ENCODE assay signal across 29 cellular contexts in the genomic region with DNA sequence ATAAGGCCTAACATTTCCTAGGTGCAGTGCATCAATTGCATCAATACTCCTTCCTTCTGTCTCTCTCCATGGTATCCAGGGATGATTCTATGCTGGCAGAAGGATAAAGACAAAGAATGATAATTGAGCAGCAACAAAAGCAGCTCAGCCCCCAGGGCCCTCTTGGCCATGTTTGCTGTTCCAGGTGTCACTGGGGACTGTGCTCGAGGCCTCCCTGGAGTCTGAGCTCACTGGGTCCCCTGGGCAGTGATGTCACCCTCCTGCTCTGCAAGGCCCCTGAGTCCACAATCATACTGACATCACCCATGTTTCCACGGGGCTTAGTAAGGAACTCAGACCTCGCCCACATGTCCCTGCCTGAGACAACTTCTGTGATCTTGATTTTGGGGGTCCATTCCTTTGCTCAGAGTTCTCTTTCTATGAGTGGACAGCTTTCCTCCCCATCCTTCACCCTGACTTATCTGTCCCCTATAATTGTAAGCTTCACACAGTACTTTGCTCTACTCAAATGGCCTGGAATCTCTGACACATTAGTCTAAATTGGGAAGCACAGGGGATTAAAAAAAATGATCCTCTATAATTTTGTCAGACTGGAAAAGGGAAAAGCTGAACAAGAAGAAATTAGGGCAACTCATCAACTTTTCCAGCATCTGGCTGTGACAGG. TPM values are rescaled to one million over a fixed set of nuclear protein-coding genes. Genes with fewer than 3 reads are reported as not detected.
DNase-seq lines count a peak whose midpoint lies in the region; ATAC-seq and TF ChIP-seq lines count a peak whose summit lies in the region.
"Had no signal": no experiment of that assay in that cellular context is flagged by ENCODE, and none has a peak within 500 bp of the region (broad histone marks: within the 10 kb centered on the region; RNA-seq: fewer than 3 reads in every experiment).

No MANE protein-coding gene starts in this region.

- no peak overlapping the region for H3K18ac ChIP-seq in neuronal stem cell (ENCODE audit: low read length)

- no peaks in the 10 kb centered on the region for H3K9me2 ChIP-seq in hepatocyte (replicated peaks; ENCODE audit: insufficient read depth)

- H3K27me3 ChIP-seq in hepatocyte, result no peaks in the 10 kb centered on the region
- no peaks in the 10 kb centered on the region for H3K27me3 ChIP-seq in neuronal stem cell (ENCODE audit: control insufficient read depth in 3 of 3, insufficient read depth in 3 of 3, low read depth in 1 of 3, low read length in 3 of 3)
- H3K27me3 ChIP-seq: BLaER1, heart left ventricle, MG63, thyroid gland had no signal

- H3K79me1 ChIP-seq in neuronal stem cell (ENCODE audit: low read depth, low read length), result no peaks in the 10 kb centered on the region

- H3K4me3 ChIP-seq in hepatocyte (no peak overlapping the region), lower leg skin (ENCODE audit: low read depth, poor library complexity, severe bottlenecking) (no peak overlapping the region), neuronal stem cell (ENCODE audit: low read length in 2 of 2) (no peak overlapping the region)
- H3K4me3 ChIP-seq: BLaER1, heart left ventricle, MG63, PC-9, psoas muscle, sigmoid colon, thyroid gland had no signal

- H3K4ac ChIP-seq in neuronal stem cell (ENCODE audit: low read length), result no peak overlapping the region

- no peak for TF ChIP-seq CTCF in hepatocyte (IDR thresholded peaks at IDR 0.05; ENCODE audit: poor library complexity)
- TF ChIP-seq CTCF in lower leg skin (IDR thresholded peaks at IDR 0.05), result no peak

- H2AK5ac ChIP-seq in neuronal stem cell (ENCODE audit: low read depth, low read length), result no peak overlapping the region

- H3K14ac ChIP-seq in neuronal stem cell (ENCODE audit: low read length), result no peak overlapping the region

- no peaks in the 10 kb centered on the region for H4K20me1 ChIP-seq in hepatocyte (ENCODE audit: insufficient read depth, poor library complexity, severe bottlenecking)
- H4K20me1 ChIP-seq: BLaER1 had no signal

- DNase-seq in COLO668 (lab: John Stamatoyannopoulos, UW; ENCODE audit: unreplicated experiment), result peak; percentile 33
- DNase-seq in DMS153 treated with DMSO at 0.1 percent for 48 hours (lab: John Stamatoyannopoulos, UW; ENCODE audit: unreplicated experiment), result peak; percentile 11
- DNase-seq in NCI-H345 (lab: John Stamatoyannopoulos, UW), result peak; percentile 83
- DNase-seq in hepatocyte (ENCODE audit: low spot score), result peak; percentile 53
- DNase-seq in lower leg skin (ENCODE audit: low spot score in 2 of 2), result no peak
- DNase-seq in neuronal stem cell (ENCODE audit: low spot score), result no peak
- DNase-seq: activated CD4-positive, alpha-beta T cell treated with anti-CD3 and anti-CD28 coated beads, Interleukin-2, amount 50 U/mL, for 4 hours; activated naive CD4-positive, alpha-beta T cell treated with Interleukin-2 at 50 U/mL for 16 hours; activated T-cell treated with anti-CD3 and anti-CD28 coated beads, Interleukin-2, amount 50 U/mL, for 72 hours; central memory CD4-positive, alpha-beta T cell; effector memory CD8-positive, alpha-beta T cell; H7; heart left ventricle; kidney; MG63; naive B cell; NCI-H1105; NCI-H2171 treated with DMSO at 0.1 percent for 48 hours; NCI-H524; PC-9; psoas muscle; sigmoid colon; stimulated activated CD4-positive, alpha-beta T cell treated with anti-CD3 and anti-CD28 coated beads, Interleukin-4, amount 100 ng/mL, for 1 hour; T-helper 17 cell; thyroid gland had no signal

- H3K4me2 ChIP-seq in hepatocyte (no peak overlapping the region), neuronal stem cell (ENCODE audit: insufficient read depth, low read length, poor library complexity, severe bottlenecking) (no peak overlapping the region)
- H3K4me2 ChIP-seq: BLaER1, KMS-11, PC-9 had no signal

- no peak overlapping the region for H4K91ac ChIP-seq in neuronal stem cell (ENCODE audit: low read depth, low read length, poor library complexity)

- no peak overlapping the region for H2BK12ac ChIP-seq in neuronal stem cell (ENCODE audit: low read length)

- intact Hi-C loops in lower leg skin (cut with DNase I; ENCODE audit: low total_unique reads), result no loop called here

- H3K36me3 ChIP-seq in hepatocyte (replicated peaks; ENCODE audit: insufficient read depth, low read depth), result no peaks in the 10 kb centered on the region
- no peaks in the 10 kb centered on the region for H3K36me3 ChIP-seq in neuronal stem cell (replicated peaks in 1 of 2; ENCODE audit: control insufficient read depth in 2 of 2, insufficient read depth in 2 of 2, low read length in 2 of 2)
- H3K36me3 ChIP-seq: BLaER1, heart left ventricle, MG63, sigmoid colon, thyroid gland had no signal

- H3K9me3 ChIP-seq in hepatocyte (ENCODE audit: low read depth) (no peaks in the 10 kb centered on the region), neuronal stem cell (replicated peaks in 1 of 2; ENCODE audit: control insufficient read depth in 2 of 2, insufficient read depth in 1 of 2, low read depth in 1 of 2, low read length in 2 of 2) (no peaks in the 10 kb centered on the region)
- H3K9me3 ChIP-seq: BLaER1, heart left ventricle, MG63, psoas muscle, sigmoid colon, thyroid gland had no signal

- H3K9ac ChIP-seq in neuronal stem cell (ENCODE audit: low read depth, low read length, poor library complexity), result no peak overlapping the region
- H3K9ac ChIP-seq: BLaER1, KMS-11 had no signal

- no peak overlapping the region for H4K8ac ChIP-seq in neuronal stem cell (ENCODE audit: low read depth, low read length)

- no peak overlapping the region for H2AFZ ChIP-seq in hepatocyte
- no peak overlapping the region for H2AFZ ChIP-seq in neuronal stem cell (ENCODE audit: low read length)
- H2AFZ ChIP-seq: PC-9 had no signal

- ATAC-seq in GM19023 (IDR thresholded peaks at IDR 0.05; ENCODE audit: unreplicated experiment), result no peak
- ATAC-seq: activated CD4-positive, CD25-positive, alpha-beta regulatory T cell treated with anti-CD3 and anti-CD28 coated beads, Interleukin-2, amount 50 U/mL, for 24 hours; activated T-cell treated with anti-CD3 and anti-CD28 coated beads, Interleukin-2, amount 50 U/mL, for 72 hours; effector memory CD8-positive, alpha-beta T cell; psoas muscle; T-helper 17 cell had no signal

- no peak overlapping the region for H2BK5ac ChIP-seq in neuronal stem cell (ENCODE audit: low read length)

- no peaks in the 10 kb centered on the region for H3K79me2 ChIP-seq in hepatocyte

- TF ChIP-seq POLR2A in lower leg skin (IDR thresholded peaks at IDR 0.05), result no peak

- H3K27ac ChIP-seq in hepatocyte (no peak overlapping the region), neuronal stem cell (replicated peaks; ENCODE audit: low read length) (no peak overlapping the region)
- H3K27ac ChIP-seq: BLaER1, heart left ventricle, KMS-11, PC-9, psoas muscle, sigmoid colon, thyroid gland had no signal

- no peak overlapping the region for H2BK120ac ChIP-seq in neuronal stem cell (ENCODE audit: low read depth, low read length)

- H3K23ac ChIP-seq in neuronal stem cell (ENCODE audit: low read depth, low read length, poor library complexity), result no peak overlapping the region

- H3K4me1 ChIP-seq in hepatocyte (ENCODE audit: insufficient read depth) (no peaks in the 10 kb centered on the region), neuronal stem cell (ENCODE audit: control insufficient read depth in 2 of 2, insufficient read depth in 1 of 2, low read depth in 1 of 2, low read length in 2 of 2) (no peaks in the 10 kb centered on the region)
- H3K4me1 ChIP-seq: BLaER1, heart left ventricle, psoas muscle, sigmoid colon, thyroid gland had no signal

- H2BK15ac ChIP-seq in neuronal stem cell (ENCODE audit: low read length), result no peak overlapping the region

- WGBS in hepatocyte (ENCODE audit: low lambda C conversion rate, missing lambda C conversion rate), result 62% methylated on average over 3 of the region's 3 CpGs
- WGBS in lower leg skin, 2 donors, result 63 to 65% methylated on average over 3 of the region's 3 CpGs
- no CpG with 5 or more reads among the region's 3 CpGs for WGBS in neuronal stem cell (ENCODE audit: extremely low coverage in 2 of 2, insufficient read length in 2 of 2, insufficient replicate concordance in 1 of 2), 2 donors

RNA-seq across cellular contexts. Expression of a gene that starts 15.8 kb away (rescaled TPM):
- 36.2 and 50.0 TPM in 2 replicates for total RNA-seq in hepatocyte
- 11.1 and 11.8 TPM in 2 replicates for polyA plus RNA-seq in hepatocyte
- total RNA-seq in lower leg skin, result 100 to 1,000 TPM in 3 of 4 donors, 10 to 100 TPM in 1; 85.8 to 164 (median 103) TPM
- polyA plus RNA-seq in neuronal stem cell (2013, experiment 1 of 2), result 20.0 TPM
- 19.1 TPM for polyA plus RNA-seq in neuronal stem cell (2013, experiment 2 of 2)

RNA-seq across cellular contexts. Expression of a gene that starts 45.6 kb away (rescaled TPM):
- 44.8 and 48.3 TPM in 2 replicates for total RNA-seq in hepatocyte
- 55.3 and 63.3 TPM in 2 replicates for polyA plus RNA-seq in hepatocyte
- total RNA-seq in lower leg skin, result 10 to 100 TPM in 3 of 4 donors, 1 to 10 TPM in 1; 8.0 to 20.3 (median 15.0) TPM
- polyA plus RNA-seq in neuronal stem cell (2013, experiment 1 of 2), result 3.7 TPM
- polyA plus RNA-seq in neuronal stem cell (2013, experiment 2 of 2), result 4.0 TPM

Comparison
In these comparisons a context has a peak if more than half of its experiments do, and no peak if none do; other contexts are left out.
1. DNase-seq: peak in COLO668 (single experiment), DMS153 treated with DMSO at 0.1 percent for 48 hours (single experiment), NCI-H345 (single experiment) and hepatocyte (single experiment); none in lower leg skin (0 of 2) and neuronal stem cell (single experiment).